In the genomic region with DNA sequence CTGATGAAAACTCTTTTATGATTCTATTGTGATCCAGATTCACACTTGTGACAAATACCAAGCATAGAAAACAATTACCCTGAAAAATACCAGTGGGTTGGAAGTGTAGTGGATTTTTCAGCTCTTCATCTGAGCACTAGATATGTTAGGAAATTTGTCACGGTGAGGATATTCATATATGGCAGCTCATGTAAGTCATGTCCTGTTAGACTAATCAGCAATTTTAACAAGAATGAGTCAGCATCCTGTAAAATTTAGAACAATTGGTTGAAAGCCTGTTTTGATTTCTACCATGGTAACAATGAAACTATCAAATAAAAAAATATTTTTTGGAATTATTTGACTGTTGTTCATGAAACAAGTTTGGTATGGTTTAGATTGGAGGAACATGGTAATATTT, we compare ENCODE assay signal across 14 cellular contexts.
DNase-seq lines count a peak whose midpoint lies in the region; ATAC-seq, FAIRE-seq and TF ChIP-seq lines count a peak whose summit lies in the region.
"Had no signal": no experiment of that assay in that cellular context is flagged by ENCODE, and none has a peak within 500 bp of the region (broad histone marks: within the 10 kb centered on the region; RNA-seq: fewer than 3 reads in every experiment).

No MANE protein-coding gene starts in this region.

- H3K27me3 ChIP-seq in left ventricle myocardium inferior (ENCODE audit: low read depth) = no peaks in the 10 kb centered on the region

- no peak overlapping the region for H3K4me3 ChIP-seq in left ventricle myocardium inferior
- H3K4me3 ChIP-seq: skin epidermis had no signal

- intact Hi-C loops in left ventricle myocardium inferior (cut with micrococcal nuclease) (no loop called here), left ventricle myocardium superior (cut with micrococcal nuclease) (no loop called here)

- H3K36me3 ChIP-seq in left ventricle myocardium inferior = no peaks in the 10 kb centered on the region

- TF ChIP-seq CTCF in left ventricle myocardium inferior (IDR thresholded peaks at IDR 0.05; ENCODE audit: borderline replicate concordance) = no peak

- DNase-seq in left ventricle myocardium inferior (no peak), left ventricle myocardium superior (no peak), fibroblast of the conjunctiva (ENCODE audit: low read depth) (peak; percentile 5), urothelium cell line (ENCODE audit: low spot score) (peak; percentile 18)
- DNase-seq in stimulated activated naive CD8-positive, alpha-beta T cell treated with anti-CD3 and anti-CD28 coated beads, Interleukin-15, Interleukin-2, amounts not matched to agents 100 U/mL and 50 U/mL, for 24 hours = no peak
- DNase-seq: activated T-cell treated with anti-CD3 and anti-CD28 coated beads, Interleukin-2, amount 50 U/mL, for 1 hour; naive thymus-derived CD8-positive, alpha-beta T cell; NCI-H1105; NCI-H748 treated with DMSO at 0.1 percent for 48 hours had no signal

- ATAC-seq in left ventricle myocardium superior (no peak), SK-N-SH treated with all-trans-retinoic acid at 6 μM for 48 hours (peak; percentile 87), HG02571 (IDR thresholded peaks at IDR 0.05; ENCODE audit: unreplicated experiment) (no peak), GM21381 (IDR thresholded peaks at IDR 0.05; ENCODE audit: unreplicated experiment) (no peak)
- no peak for ATAC-seq in stimulated activated naive CD8-positive, alpha-beta T cell treated with anti-CD3 and anti-CD28 coated beads, Interleukin-15, Interleukin-2, amounts not matched to agents 100 U/mL and 50 U/mL, for 24 hours
- ATAC-seq: activated CD4-positive, CD25-positive, alpha-beta regulatory T cell treated with anti-CD3 and anti-CD28 coated beads, Interleukin-2, amount 50 U/mL, for 24 hours; naive thymus-derived CD8-positive, alpha-beta T cell had no signal

- no peak for FAIRE-seq in urothelium cell line (lab: Jason Lieb, UNC)

- peaks cover 12% of the 10 kb centered on the region for H3K4me1 ChIP-seq in left ventricle myocardium inferior

- no peaks in the 10 kb centered on the region for H3K9me3 ChIP-seq in left ventricle myocardium inferior (replicated peaks)

- H3K27ac ChIP-seq in left ventricle myocardium inferior (replicated peaks) = peak overlapping the region; percentile 15

TF ChIP-seq in SK-N-SH treated with all-trans-retinoic acid at 6 μM for 48 hours, 23 proteins besides CTCF, POLR2A, EP300 and RAD21:
- TF ChIP-seq ZC3H10 (CRISPR knock-in tag; IDR thresholded peaks at IDR 0.05) = peak; percentile 86; the same call in 1 of the 2 replicates
- TF ChIP-seq, protein P1, sequence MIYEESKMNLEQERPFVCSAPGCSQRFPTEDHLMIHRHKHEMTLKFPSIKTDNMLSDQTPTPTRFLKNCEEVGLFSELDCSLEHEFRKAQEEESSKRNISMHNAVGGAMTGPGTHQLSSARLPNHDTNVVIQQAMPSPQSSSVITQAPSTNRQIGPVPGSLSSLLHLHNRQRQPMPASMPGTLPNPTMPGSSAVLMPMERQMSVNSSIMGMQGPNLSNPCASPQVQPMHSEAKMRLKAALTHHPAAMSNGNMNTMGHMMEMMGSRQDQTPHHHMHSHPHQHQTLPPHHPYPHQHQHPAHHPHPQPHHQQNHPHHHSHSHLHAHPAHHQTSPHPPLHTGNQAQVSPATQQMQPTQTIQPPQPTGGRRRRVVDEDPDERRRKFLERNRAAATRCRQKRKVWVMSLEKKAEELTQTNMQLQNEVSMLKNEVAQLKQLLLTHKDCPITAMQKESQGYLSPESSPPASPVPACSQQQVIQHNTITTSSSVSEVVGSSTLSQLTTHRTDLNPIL (CRISPR knock-in tag; IDR thresholded peaks at IDR 0.05; ENCODE audit: low read depth) = no peak

Comparison
In these comparisons a context has a peak if more than half of its experiments do, and no peak if none do; other contexts are left out.
1. DNase-seq: peak in fibroblast of the conjunctiva (single experiment) and urothelium cell line (single experiment); none in left ventricle myocardium inferior (single experiment), left ventricle myocardium superior (single experiment) and stimulated activated naive CD8-positive, alpha-beta T cell treated with anti-CD3 and anti-CD28 coated beads, Interleukin-15, Interleukin-2, amounts not matched to agents 100 U/mL and 50 U/mL, for 24 hours (single experiment).